20 cellular contexts compared by ENCODE assay signal in the genomic region with DNA sequence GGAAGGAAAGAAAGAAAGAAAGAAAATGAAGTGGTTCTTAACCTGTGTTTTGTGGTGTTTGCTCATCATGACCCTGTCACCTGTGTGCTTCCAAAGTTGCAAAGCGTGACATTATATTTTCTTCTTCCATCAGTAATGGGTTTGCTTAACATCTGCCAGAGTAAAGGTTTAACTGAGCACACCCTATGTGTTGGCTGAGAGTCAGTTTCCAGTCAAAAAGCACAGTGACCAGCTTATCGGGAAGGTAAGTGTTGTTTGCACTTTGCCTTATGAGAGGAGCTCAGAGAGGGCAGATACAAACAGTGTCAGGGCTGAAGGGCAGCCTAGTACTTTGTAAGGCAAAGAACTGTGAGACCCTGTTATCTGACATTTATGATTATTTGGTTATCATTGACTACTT.
DNase-seq lines count a peak whose midpoint lies in the region; ATAC-seq, FAIRE-seq and TF ChIP-seq lines count a peak whose summit lies in the region.
"Had no signal": no experiment of that assay in that cellular context is flagged by ENCODE, and none has a peak within 500 bp of the region (broad histone marks: within the 10 kb centered on the region; RNA-seq: fewer than 3 reads in every experiment).

No MANE protein-coding gene starts in this region.

- H4K20me1 ChIP-seq in HepG2 (ENCODE audit: insufficient read depth, low read length) = no peaks in the 10 kb centered on the region

- H3K4me1 ChIP-seq in HepG2 (ENCODE audit: insufficient read depth, low read length) = no peaks in the 10 kb centered on the region
- H3K4me1 ChIP-seq in Peyer's patch = no peaks in the 10 kb centered on the region

- H3K27me3 Mint-ChIP-seq in Calu3 (ENCODE audit: unreplicated experiment) = no peaks in the 10 kb centered on the region
- H3K27me3 Mint-ChIP-seq in activated naive CD8-positive, alpha-beta T cell treated with anti-CD3 and anti-CD28 coated beads, Interleukin-2, amount 50 U/mL, for 24 hours = no peaks in the 10 kb centered on the region
- H3K27me3 Mint-ChIP-seq: T-cell had no signal

- 3% methylated on average over 2 of the region's 2 CpGs for WGBS in HepG2 (ENCODE audit: low lambda C conversion rate)

- no peaks in the 10 kb centered on the region for H3K36me3 Mint-ChIP-seq in Calu3 (ENCODE audit: insufficient read depth, unreplicated experiment)
- no peaks in the 10 kb centered on the region for H3K36me3 Mint-ChIP-seq in activated naive CD8-positive, alpha-beta T cell treated with anti-CD3 and anti-CD28 coated beads, Interleukin-2, amount 50 U/mL, for 24 hours (ENCODE audit: low read depth)
- H3K36me3 Mint-ChIP-seq: CD14-positive monocyte, T-cell had no signal

- no peak overlapping the region for H3K4me3 Mint-ChIP-seq in Calu3 (ENCODE audit: low read depth, unreplicated experiment)
- no peak overlapping the region for H3K4me3 Mint-ChIP-seq in activated naive CD8-positive, alpha-beta T cell treated with anti-CD3 and anti-CD28 coated beads, Interleukin-2, amount 50 U/mL, for 24 hours
- H3K4me3 Mint-ChIP-seq: CD14-positive monocyte, T-cell had no signal

- POLR2A ChIA-PET in HepG2 (lab: Yijun Ruan, JAX) (no interaction called here), GM10248 (lab: Yijun Ruan, JAX) (no interaction called here)

- DNase-seq in Calu3 (peak; percentile 1), LNCaP clone FGC (ENCODE audit: low read depth) (peak; percentile 73), bronchial epithelial cell (ENCODE audit: low read depth) (no peak), HepG2 (ENCODE audit: low spot score) (no peak), Peyer's patch (no peak), GM10248 (ENCODE audit: extremely low spot score) (no peak)
- DNase-seq in activated naive CD8-positive, alpha-beta T cell treated with anti-CD3 and anti-CD28 coated beads, Interleukin-2, amount 50 U/mL, for 24 hours = no peak
- DNase-seq: DMS79 treated with DMSO at 0.1 percent for 48 hours, NCI-H1105, NCI-H446 treated with DMSO at 0.1 percent for 48 hours, SJCRH30, T-cell had no signal

- TF ChIP-seq POLR2A in HepG2 (IDR thresholded peaks at IDR 0.05; ENCODE audit: insufficient read depth in 1 of 2, low read depth in 2 of 2, low read length in 2 of 2) (no peak), Peyer's patch (IDR thresholded peaks at IDR 0.05) (no peak)

- no peaks in the 10 kb centered on the region for H3K9me3 Mint-ChIP-seq in Calu3 (ENCODE audit: low read depth, unreplicated experiment)
- no peaks in the 10 kb centered on the region for H3K9me3 Mint-ChIP-seq in activated naive CD8-positive, alpha-beta T cell treated with anti-CD3 and anti-CD28 coated beads, Interleukin-2, amount 50 U/mL, for 24 hours
- H3K9me3 Mint-ChIP-seq: T-cell had no signal

- no peak for TF ChIP-seq CTCF in Calu3 (IDR thresholded peaks at IDR 0.05; ENCODE audit: unreplicated experiment)
- no peak for TF ChIP-seq CTCF in LNCaP clone FGC (IDR thresholded peaks at IDR 0.05; ENCODE audit: control insufficient read depth, extremely low read depth, insufficient read depth)
- no peak for TF ChIP-seq CTCF in bronchial epithelial cell (IDR thresholded peaks at IDR 0.05; ENCODE audit: insufficient read depth, low read length, severe bottlenecking)
- TF ChIP-seq CTCF in HepG2 (CRISPR knock-in tag; IDR thresholded peaks at IDR 0.05) = no peak
- no peak for TF ChIP-seq CTCF in Peyer's patch (IDR thresholded peaks at IDR 0.05)
- no peak for TF ChIP-seq CTCF in GM10248 (IDR thresholded peaks at IDR 0.05; ENCODE audit: control extremely low read depth, extremely low read depth, low read depth, missing control alignments)

- H3K4me1 Mint-ChIP-seq in Calu3 (ENCODE audit: low read depth, unreplicated experiment) = peaks cover 29% of the 10 kb centered on the region
- H3K4me1 Mint-ChIP-seq in activated naive CD8-positive, alpha-beta T cell treated with anti-CD3 and anti-CD28 coated beads, Interleukin-2, amount 50 U/mL, for 24 hours = no peaks in the 10 kb centered on the region
- H3K4me1 Mint-ChIP-seq: CD14-positive monocyte, T-cell had no signal

- peak overlapping the region; percentile 3 for H3K27ac Mint-ChIP-seq in Calu3 (ENCODE audit: unreplicated experiment)
- no peak overlapping the region for H3K27ac Mint-ChIP-seq in activated naive CD8-positive, alpha-beta T cell treated with anti-CD3 and anti-CD28 coated beads, Interleukin-2, amount 50 U/mL, for 24 hours
- H3K27ac Mint-ChIP-seq: CD14-positive monocyte, T-cell had no signal

- no peak overlapping the region for H2AFZ ChIP-seq in HepG2 (ENCODE audit: low read length)

- H3K4me3 ChIP-seq in LNCaP clone FGC (ENCODE audit: low read depth, low read length) (no peak overlapping the region), bronchial epithelial cell (ENCODE audit: low read depth, low read length) (no peak overlapping the region), HepG2 (replicated peaks in 1 of 3; ENCODE audit: insufficient read depth in 1 of 3, low read depth in 2 of 3, low read length in 3 of 3) (no peak overlapping the region), Peyer's patch (no peak overlapping the region)
- H3K4me3 ChIP-seq: K562, SJCRH30 had no signal

- no peaks in the 10 kb centered on the region for H3K36me3 ChIP-seq in bronchial epithelial cell (ENCODE audit: control insufficient read depth, insufficient read depth, low read length)
- no peaks in the 10 kb centered on the region for H3K36me3 ChIP-seq in HepG2 (replicated peaks in 1 of 2; ENCODE audit: control insufficient read depth in 1 of 2, insufficient read depth in 2 of 2, low read length in 2 of 2)
- no peaks in the 10 kb centered on the region for H3K36me3 ChIP-seq in Peyer's patch
- H3K36me3 ChIP-seq: SJCRH30 had no signal

- H3K79me2 ChIP-seq in HepG2 (ENCODE audit: insufficient read depth, low read length) = no peaks in the 10 kb centered on the region

- ATAC-seq in HepG2 (peak; percentile 50), HG03520 (IDR thresholded peaks at IDR 0.05; ENCODE audit: unreplicated experiment) (no peak)
- no peak for ATAC-seq in activated naive CD8-positive, alpha-beta T cell treated with anti-CD3 and anti-CD28 coated beads, Interleukin-2, amount 50 U/mL, for 24 hours
- ATAC-seq: HCT116, K562, T-cell had no signal

- CTCF ChIA-PET in Calu3 (lab: Charles Lee) (no interaction called here), HepG2 (lab: Yijun Ruan, JAX; ENCODE audit: low intra/inter-chr PET ratio, low total read pairs) (no interaction called here), GM10248 (lab: Yijun Ruan, JAX) (no interaction called here)

- in situ Hi-C loops in HepG2 (cut with HindIII; ENCODE audit: extremely low pct_ligation_motif_present, low pct_unique_long_range_greater_than_20kb) = no loop called here

- TF ChIP-seq EP300 in HepG2 (IDR thresholded peaks at IDR 0.05; ENCODE audit: low read depth in 2 of 2, low read length in 2 of 2) (no peak), HepG2 (CRISPR knock-in tag; IDR thresholded peaks at IDR 0.05; ENCODE audit: borderline replicate concordance) (no peak)

- intact Hi-C loops in Calu3 (cut with micrococcal nuclease; ENCODE audit: unreplicated experiment) = loop anchor here (2.0 to 5.0 kb wide), 3 partner anchors 46 to 289 kb away; no protein-coding TSS in a partner anchor
- intact Hi-C loops in HepG2 (cut with micrococcal nuclease; ENCODE audit: unreplicated experiment) = no loop called here

- H3K4me2 ChIP-seq in HepG2 (ENCODE audit: low read depth, low read length) = no peak overlapping the region

- FAIRE-seq in bronchial epithelial cell (lab: Jason Lieb, UNC) (peak; percentile 43), HepG2 (lab: Jason Lieb, UNC) (peak; percentile 58)
- FAIRE-seq: GM12891, GM19239, H1, K562, RCC 7860 had no signal

- H3K27me3 ChIP-seq in bronchial epithelial cell (ENCODE audit: control insufficient read depth, insufficient read depth, low read length) (no peaks in the 10 kb centered on the region), HepG2 (ENCODE audit: control insufficient read depth in 1 of 2, insufficient read depth in 2 of 2, low read length in 2 of 2) (no peaks in the 10 kb centered on the region), Peyer's patch (no peaks in the 10 kb centered on the region)
- H3K27me3 ChIP-seq: SJCRH30 had no signal

- H3K9ac ChIP-seq in HepG2 (ENCODE audit: insufficient read depth, low read depth, low read length) = no peak overlapping the region

- H3K27ac ChIP-seq in HepG2 (ENCODE audit: extremely low read length, insufficient read depth, low read length) = no peak overlapping the region
- no peak overlapping the region for H3K27ac ChIP-seq in Peyer's patch
- H3K27ac ChIP-seq: SJCRH30 had no signal

- no TSS peak for BruUV-seq in Calu3 (replicated peaks; lab: Mats Ljungman, UMichigan)
- BruUV-seq in HepG2 (replicated peaks; lab: Mats Ljungman, UMichigan) = no TSS peak

- no peak for TF ChIP-seq RAD21 in HepG2 (CRISPR knock-in tag; IDR thresholded peaks at IDR 0.05)

- H3K9me3 ChIP-seq in HepG2 (ENCODE audit: low read length) (no peaks in the 10 kb centered on the region), Peyer's patch (no peaks in the 10 kb centered on the region)
- H3K9me3 ChIP-seq: SJCRH30 had no signal

TF ChIP-seq in HepG2, 621 proteins besides CTCF, POLR2A, EP300 and RAD21:
- TF ChIP-seq, protein P1, sequence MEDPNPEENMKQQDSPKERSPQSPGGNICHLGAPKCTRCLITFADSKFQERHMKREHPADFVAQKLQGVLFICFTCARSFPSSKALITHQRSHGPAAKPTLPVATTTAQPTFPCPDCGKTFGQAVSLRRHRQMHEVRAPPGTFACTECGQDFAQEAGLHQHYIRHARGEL (CRISPR knock-in tag; IDR thresholded peaks at IDR 0.05) = no peak
- TF ChIP-seq U2AF2 (IDR thresholded peaks at IDR 0.05; ENCODE audit: low read depth, low read length) = 0 out of 2 replicates have a peak, but pooled peaks have one; percentile 49

Comparison
In these comparisons a context has a peak if more than half of its experiments do, and no peak if none do; other contexts are left out.
1. DNase-seq: peak in Calu3 (single experiment) and LNCaP clone FGC (single experiment); none in bronchial epithelial cell (single experiment), HepG2 (single experiment), Peyer's patch (0 of 3), activated naive CD8-positive, alpha-beta T cell treated with anti-CD3 and anti-CD28 coated beads, Interleukin-2, amount 50 U/mL, for 24 hours (single experiment) and GM10248 (single experiment).